1 cellular context compared by ENCODE assay signal in the genomic region with DNA sequence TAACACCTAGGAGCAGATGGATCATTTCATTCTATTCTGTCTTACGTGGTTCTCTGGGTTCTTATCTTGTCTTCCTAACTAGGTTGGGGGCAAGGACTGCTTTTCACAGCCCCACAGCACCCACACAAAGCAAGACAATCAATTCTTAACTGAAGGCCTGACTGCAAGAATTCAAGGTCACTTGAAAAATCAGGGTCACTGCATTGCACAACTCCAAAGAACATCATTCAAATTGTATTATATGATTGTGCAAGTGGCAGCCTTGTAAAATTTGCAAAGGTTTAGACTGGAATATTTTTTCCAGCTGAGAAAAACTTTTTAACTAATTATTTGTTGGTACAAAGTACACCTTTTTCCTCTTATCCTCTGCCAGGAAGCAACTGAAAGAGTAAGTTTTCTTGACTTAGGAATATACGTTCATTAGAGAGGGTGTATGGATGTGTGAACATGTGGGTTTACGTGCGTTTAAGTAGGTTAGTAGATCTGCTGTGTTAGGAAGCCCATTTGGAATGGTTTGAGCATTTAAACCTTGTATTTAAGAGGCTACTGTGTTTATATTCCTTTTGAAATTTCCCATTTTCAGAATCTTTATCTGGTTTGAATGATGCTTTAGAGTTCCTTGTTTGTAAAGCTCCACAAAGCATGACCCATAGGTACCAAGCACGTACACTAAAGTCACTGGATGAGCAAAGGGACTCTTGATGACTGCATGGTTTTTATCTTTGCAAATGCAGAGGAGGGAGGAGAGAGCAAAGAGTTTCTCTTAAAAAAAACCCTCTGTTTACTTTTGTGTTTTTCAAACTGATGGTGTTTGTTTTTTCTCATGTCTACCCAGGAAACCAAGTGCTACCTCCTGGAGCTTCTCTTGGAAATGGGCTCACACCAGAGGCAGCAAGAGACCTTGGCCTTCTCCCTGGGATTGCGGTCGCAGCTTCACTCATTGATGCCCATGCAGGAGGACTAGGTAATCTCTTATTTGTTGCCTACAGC.
TF ChIP-seq lines count a peak whose summit lies in the region.

No MANE protein-coding gene starts in this region.

TF ChIP-seq in HepG2, 621 proteins besides CTCF, POLR2A, EP300 and RAD21 (continued from another document and continues in another):
- TF ChIP-seq HOXA3 (CRISPR knock-in tag; IDR thresholded peaks at IDR 0.05) (peak; percentile 69), ZMYM3 (CRISPR knock-in tag; IDR thresholded peaks at IDR 0.05) (peak; percentile 95), ZNF264 (CRISPR knock-in tag; IDR thresholded peaks at IDR 0.05) (peak; percentile 35; the same call in 1 of the 2 replicates), SETDB1 (CRISPR knock-in tag; IDR thresholded peaks at IDR 0.05; ENCODE audit: borderline replicate concordance) (no peak), NCOR1 (IDR thresholded peaks at IDR 0.05; ENCODE audit: borderline replicate concordance, low read length) (peak; percentile 71; the same call in 1 of the 2 replicates), GATAD2A (CRISPR knock-in tag; IDR thresholded peaks at IDR 0.05) (peak; percentile 97), NFKB2 (CRISPR knock-in tag; IDR thresholded peaks at IDR 0.05; ENCODE audit: borderline replicate concordance) (no peak), HNRNPLL (IDR thresholded peaks at IDR 0.05; ENCODE audit: low read depth, low read length, poor library complexity, severe bottlenecking) (no peak), CBFB (CRISPR knock-in tag; IDR thresholded peaks at IDR 0.05) (no peak), ZMYM4 (CRISPR knock-in tag; IDR thresholded peaks at IDR 0.05) (peak; percentile 73), CEBPG (CRISPR knock-in tag; IDR thresholded peaks at IDR 0.05) (peak; percentile 97), GATA4 (IDR thresholded peaks at IDR 0.05; ENCODE audit: borderline replicate concordance, low read depth) (peak; percentile 70; the same call in 1 of the 2 replicates), ZEB1 (IDR thresholded peaks at IDR 0.05; ENCODE audit: insufficient replicate concordance, low read depth) (peak; percentile 45), MED8 (CRISPR knock-in tag; IDR thresholded peaks at IDR 0.05; ENCODE audit: insufficient replicate concordance) (peak; percentile 18), RFXAP (CRISPR knock-in tag; IDR thresholded peaks at IDR 0.05; ENCODE audit: borderline replicate concordance) (no peak), U2AF2 (IDR thresholded peaks at IDR 0.05; ENCODE audit: low read depth, low read length) (no peak), ZMYM2 (CRISPR knock-in tag; IDR thresholded peaks at IDR 0.05) (peak; percentile 81; the same call in 1 of the 2 replicates), HCFC1 (IDR thresholded peaks at IDR 0.05; ENCODE audit: low read depth, low read length) (no peak), HMG20B (CRISPR knock-in tag; conservative IDR thresholded peaks at IDR 0.05) (0 out of 2 replicates have a peak, but pooled peaks have one; percentile 44), HDAC6 (IDR thresholded peaks at IDR 0.05; ENCODE audit: low read depth, low read length) (no peak), FOSL2 (CRISPR knock-in tag; IDR thresholded peaks at IDR 0.05) (peak; percentile 42), KDM6A (CRISPR knock-in tag; IDR thresholded peaks at IDR 0.05; ENCODE audit: low read depth) (peak; percentile 10; the same call in 1 of the 2 replicates), FOXO1 (CRISPR knock-in tag; IDR thresholded peaks at IDR 0.05) (peak; percentile 67; the same call in 1 of the 2 replicates), SIN3A (IDR thresholded peaks at IDR 0.05; ENCODE audit: borderline replicate concordance, low read depth, low read length) (no peak), ZNF205 (CRISPR knock-in tag; IDR thresholded peaks at IDR 0.05) (peak; percentile 50; the same call in 1 of the 2 replicates), ELF1 (CRISPR knock-in tag; IDR thresholded peaks at IDR 0.05) (no peak), YEATS4 (CRISPR knock-in tag; IDR thresholded peaks at IDR 0.05; ENCODE audit: borderline replicate concordance) (peak; percentile 35; the same call in 1 of the 2 replicates), CCAR2 (optimal IDR thresholded peaks at IDR 0.05; ENCODE audit: low read depth, low read length) (no peak), CENPX (CRISPR knock-in tag; IDR thresholded peaks at IDR 0.05) (no peak), ZNF781 (CRISPR knock-in tag; IDR thresholded peaks at IDR 0.05; ENCODE audit: borderline replicate concordance, not compliant biosample characterization) (no peak), CREM (IDR thresholded peaks at IDR 0.05) (peak; percentile 70; the same call in 1 of the 2 replicates), CREM (CRISPR knock-in tag; IDR thresholded peaks at IDR 0.05) (no peak), ZSCAN21 (CRISPR knock-in tag; IDR thresholded peaks at IDR 0.05; ENCODE audit: borderline replicate concordance) (peak; percentile 55; the same call in 1 of the 2 replicates), ATF1 (CRISPR knock-in tag; IDR thresholded peaks at IDR 0.05) (peak; percentile 47), SP5 (CRISPR knock-in tag; IDR thresholded peaks at IDR 0.05; ENCODE audit: borderline replicate concordance, low read depth) (peak; percentile 29; the same call in 1 of the 2 replicates), MTA1 (CRISPR knock-in tag; IDR thresholded peaks at IDR 0.05; ENCODE audit: borderline replicate concordance) (peak; percentile 27; the same call in 1 of the 2 replicates), RCOR2 (CRISPR knock-in tag; IDR thresholded peaks at IDR 0.05) (peak; percentile 84), SOX6 (IDR thresholded peaks at IDR 0.05) (no peak), SOX6 (CRISPR knock-in tag; IDR thresholded peaks at IDR 0.05) (peak; percentile 94), HNF4G (IDR thresholded peaks at IDR 0.05; ENCODE audit: borderline replicate concordance, low read depth, low read length) (peak; percentile 71), HNF4G (CRISPR knock-in tag; IDR thresholded peaks at IDR 0.05; ENCODE audit: borderline replicate concordance, low read depth) (peak; percentile 34; the same call in 1 of the 2 replicates), STAG1 (CRISPR knock-in tag; IDR thresholded peaks at IDR 0.05) (peak; percentile 40), ZFX (CRISPR knock-in tag; IDR thresholded peaks at IDR 0.05; ENCODE audit: low read depth) (peak; percentile 34; the same call in 1 of the 2 replicates), ZBTB20 (CRISPR knock-in tag; IDR thresholded peaks at IDR 0.05; ENCODE audit: borderline replicate concordance, low read depth) (peak; percentile 70; the same call in 1 of the 2 replicates), PAF1 (CRISPR knock-in tag; IDR thresholded peaks at IDR 0.05) (no peak), ZNF34 (CRISPR knock-in tag; IDR thresholded peaks at IDR 0.05; ENCODE audit: borderline replicate concordance) (no peak), BCL6 (CRISPR knock-in tag; IDR thresholded peaks at IDR 0.05) (peak; percentile 83), TOPORS (CRISPR knock-in tag; IDR thresholded peaks at IDR 0.05) (no peak)
- TF ChIP-seq, protein P1, sequence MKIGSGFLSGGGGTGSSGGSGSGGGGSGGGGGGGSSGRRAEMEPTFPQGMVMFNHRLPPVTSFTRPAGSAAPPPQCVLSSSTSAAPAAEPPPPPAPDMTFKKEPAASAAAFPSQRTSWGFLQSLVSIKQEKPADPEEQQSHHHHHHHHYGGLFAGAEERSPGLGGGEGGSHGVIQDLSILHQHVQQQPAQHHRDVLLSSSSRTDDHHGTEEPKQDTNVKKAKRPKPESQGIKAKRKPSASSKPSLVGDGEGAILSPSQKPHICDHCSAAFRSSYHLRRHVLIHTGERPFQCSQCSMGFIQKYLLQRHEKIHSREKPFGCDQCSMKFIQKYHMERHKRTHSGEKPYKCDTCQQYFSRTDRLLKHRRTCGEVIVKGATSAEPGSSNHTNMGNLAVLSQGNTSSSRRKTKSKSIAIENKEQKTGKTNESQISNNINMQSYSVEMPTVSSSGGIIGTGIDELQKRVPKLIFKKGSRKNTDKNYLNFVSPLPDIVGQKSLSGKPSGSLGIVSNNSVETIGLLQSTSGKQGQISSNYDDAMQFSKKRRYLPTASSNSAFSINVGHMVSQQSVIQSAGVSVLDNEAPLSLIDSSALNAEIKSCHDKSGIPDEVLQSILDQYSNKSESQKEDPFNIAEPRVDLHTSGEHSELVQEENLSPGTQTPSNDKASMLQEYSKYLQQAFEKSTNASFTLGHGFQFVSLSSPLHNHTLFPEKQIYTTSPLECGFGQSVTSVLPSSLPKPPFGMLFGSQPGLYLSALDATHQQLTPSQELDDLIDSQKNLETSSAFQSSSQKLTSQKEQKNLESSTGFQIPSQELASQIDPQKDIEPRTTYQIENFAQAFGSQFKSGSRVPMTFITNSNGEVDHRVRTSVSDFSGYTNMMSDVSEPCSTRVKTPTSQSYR (CRISPR knock-in tag; IDR thresholded peaks at IDR 0.05; ENCODE audit: borderline replicate concordance) = peak; percentile 35; the same call in 1 of the 2 replicates
- TF ChIP-seq, protein P2, sequence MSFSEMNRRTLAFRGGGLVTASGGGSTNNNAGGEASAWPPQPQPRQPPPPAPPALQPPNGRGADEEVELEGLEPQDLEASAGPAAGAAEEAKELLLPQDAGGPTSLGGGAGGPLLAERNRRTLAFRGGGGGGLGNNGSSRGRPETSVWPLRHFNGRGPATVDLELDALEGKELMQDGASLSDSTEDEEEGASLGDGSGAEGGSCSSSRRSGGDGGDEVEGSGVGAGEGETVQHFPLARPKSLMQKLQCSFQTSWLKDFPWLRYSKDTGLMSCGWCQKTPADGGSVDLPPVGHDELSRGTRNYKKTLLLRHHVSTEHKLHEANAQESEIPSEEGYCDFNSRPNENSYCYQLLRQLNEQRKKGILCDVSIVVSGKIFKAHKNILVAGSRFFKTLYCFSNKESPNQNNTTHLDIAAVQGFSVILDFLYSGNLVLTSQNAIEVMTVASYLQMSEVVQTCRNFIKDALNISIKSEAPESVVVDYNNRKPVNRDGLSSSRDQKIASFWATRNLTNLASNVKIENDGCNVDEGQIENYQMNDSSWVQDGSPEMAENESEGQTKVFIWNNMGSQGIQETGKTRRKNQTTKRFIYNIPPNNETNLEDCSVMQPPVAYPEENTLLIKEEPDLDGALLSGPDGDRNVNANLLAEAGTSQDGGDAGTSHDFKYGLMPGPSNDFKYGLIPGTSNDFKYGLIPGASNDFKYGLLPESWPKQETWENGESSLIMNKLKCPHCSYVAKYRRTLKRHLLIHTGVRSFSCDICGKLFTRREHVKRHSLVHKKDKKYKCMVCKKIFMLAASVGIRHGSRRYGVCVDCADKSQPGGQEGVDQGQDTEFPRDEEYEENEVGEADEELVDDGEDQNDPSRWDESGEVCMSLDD (CRISPR knock-in tag; IDR thresholded peaks at IDR 0.05; ENCODE audit: borderline replicate concordance) = peak; percentile 89
- TF ChIP-seq, protein P3, sequence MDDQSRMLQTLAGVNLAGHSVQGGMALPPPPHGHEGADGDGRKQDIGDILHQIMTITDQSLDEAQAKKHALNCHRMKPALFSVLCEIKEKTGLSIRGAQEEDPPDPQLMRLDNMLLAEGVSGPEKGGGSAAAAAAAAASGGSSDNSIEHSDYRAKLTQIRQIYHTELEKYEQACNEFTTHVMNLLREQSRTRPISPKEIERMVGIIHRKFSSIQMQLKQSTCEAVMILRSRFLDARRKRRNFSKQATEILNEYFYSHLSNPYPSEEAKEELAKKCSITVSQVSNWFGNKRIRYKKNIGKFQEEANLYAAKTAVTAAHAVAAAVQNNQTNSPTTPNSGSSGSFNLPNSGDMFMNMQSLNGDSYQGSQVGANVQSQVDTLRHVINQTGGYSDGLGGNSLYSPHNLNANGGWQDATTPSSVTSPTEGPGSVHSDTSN (CRISPR knock-in tag; IDR thresholded peaks at IDR 0.05; ENCODE audit: borderline replicate concordance) = no peak
- TF ChIP-seq, protein P4, sequence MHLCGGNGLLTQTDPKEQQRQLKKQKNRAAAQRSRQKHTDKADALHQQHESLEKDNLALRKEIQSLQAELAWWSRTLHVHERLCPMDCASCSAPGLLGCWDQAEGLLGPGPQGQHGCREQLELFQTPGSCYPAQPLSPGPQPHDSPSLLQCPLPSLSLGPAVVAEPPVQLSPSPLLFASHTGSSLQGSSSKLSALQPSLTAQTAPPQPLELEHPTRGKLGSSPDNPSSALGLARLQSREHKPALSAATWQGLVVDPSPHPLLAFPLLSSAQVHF (CRISPR knock-in tag; IDR thresholded peaks at IDR 0.05) = no peak
- TF ChIP-seq, protein P5, sequence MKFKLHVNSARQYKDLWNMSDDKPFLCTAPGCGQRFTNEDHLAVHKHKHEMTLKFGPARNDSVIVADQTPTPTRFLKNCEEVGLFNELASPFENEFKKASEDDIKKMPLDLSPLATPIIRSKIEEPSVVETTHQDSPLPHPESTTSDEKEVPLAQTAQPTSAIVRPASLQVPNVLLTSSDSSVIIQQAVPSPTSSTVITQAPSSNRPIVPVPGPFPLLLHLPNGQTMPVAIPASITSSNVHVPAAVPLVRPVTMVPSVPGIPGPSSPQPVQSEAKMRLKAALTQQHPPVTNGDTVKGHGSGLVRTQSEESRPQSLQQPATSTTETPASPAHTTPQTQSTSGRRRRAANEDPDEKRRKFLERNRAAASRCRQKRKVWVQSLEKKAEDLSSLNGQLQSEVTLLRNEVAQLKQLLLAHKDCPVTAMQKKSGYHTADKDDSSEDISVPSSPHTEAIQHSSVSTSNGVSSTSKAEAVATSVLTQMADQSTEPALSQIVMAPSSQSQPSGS (CRISPR knock-in tag; IDR thresholded peaks at IDR 0.05) = peak; percentile 67
- TF ChIP-seq, protein P6, sequence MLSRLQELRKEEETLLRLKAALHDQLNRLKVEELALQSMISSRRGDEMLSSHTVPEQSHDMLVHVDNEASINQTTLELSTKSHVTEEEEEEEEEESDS (CRISPR knock-in tag; IDR thresholded peaks at IDR 0.05; ENCODE audit: borderline replicate concordance) = no peak
- TF ChIP-seq, protein P7, sequence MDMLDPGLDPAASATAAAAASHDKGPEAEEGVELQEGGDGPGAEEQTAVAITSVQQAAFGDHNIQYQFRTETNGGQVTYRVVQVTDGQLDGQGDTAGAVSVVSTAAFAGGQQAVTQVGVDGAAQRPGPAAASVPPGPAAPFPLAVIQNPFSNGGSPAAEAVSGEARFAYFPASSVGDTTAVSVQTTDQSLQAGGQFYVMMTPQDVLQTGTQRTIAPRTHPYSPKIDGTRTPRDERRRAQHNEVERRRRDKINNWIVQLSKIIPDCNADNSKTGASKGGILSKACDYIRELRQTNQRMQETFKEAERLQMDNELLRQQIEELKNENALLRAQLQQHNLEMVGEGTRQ (IDR thresholded peaks at IDR 0.05; ENCODE audit: low read depth, low read length) = no peak
- TF ChIP-seq, protein P7 (CRISPR knock-in tag; IDR thresholded peaks at IDR 0.05; ENCODE audit: borderline replicate concordance) = no peak
- TF ChIP-seq, protein P8, sequence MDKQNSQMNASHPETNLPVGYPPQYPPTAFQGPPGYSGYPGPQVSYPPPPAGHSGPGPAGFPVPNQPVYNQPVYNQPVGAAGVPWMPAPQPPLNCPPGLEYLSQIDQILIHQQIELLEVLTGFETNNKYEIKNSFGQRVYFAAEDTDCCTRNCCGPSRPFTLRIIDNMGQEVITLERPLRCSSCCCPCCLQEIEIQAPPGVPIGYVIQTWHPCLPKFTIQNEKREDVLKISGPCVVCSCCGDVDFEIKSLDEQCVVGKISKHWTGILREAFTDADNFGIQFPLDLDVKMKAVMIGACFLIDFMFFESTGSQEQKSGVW (CRISPR knock-in tag; IDR thresholded peaks at IDR 0.05; ENCODE audit: borderline replicate concordance) = no peak
